Comparison of ENCODE assay signal across 18 cellular contexts in genomic region chr17:78591263-78591671, GRCh38. TPM values are rescaled to one million over a fixed set of nuclear protein-coding genes. Genes with fewer than 3 reads are reported as not detected.
"Had no signal": no experiment of that assay in that cellular context is flagged by ENCODE, and none has a peak within 500 bp of the region (broad histone marks: within the 10 kb centered on the region; RNA-seq: fewer than 3 reads in every experiment).

No MANE protein-coding gene starts in this region.

- H3K36me3 ChIP-seq: esophagus muscularis mucosa, WERI-Rb-1 had no signal

- H3K4me3 ChIP-seq: esophagus muscularis mucosa, lung had no signal

- DNase-seq: activated CD4-positive, alpha-beta T cell treated with anti-CD3 and anti-CD28 coated beads for 1 hour; activated CD8-positive, alpha-beta memory T cell treated with anti-CD3 and anti-CD28 coated beads for 24 hours; activated CD8-positive, alpha-beta memory T cell treated with anti-CD3 and anti-CD28 coated beads, Interleukin-2, amount 50 U/mL, for 48 hours; activated effector memory CD4-positive, alpha-beta T cell treated with Interleukin-2 at 50 U/mL for 16 hours; activated naive CD4-positive, alpha-beta T cell treated with anti-CD3 and anti-CD28 coated beads, Interleukin-2, amount 10 ng/mL, durations not matched to agents 7 days and 5 days; activated naive CD8-positive, alpha-beta T cell treated with anti-CD3 and anti-CD28 coated beads, Interleukin-2, amount 50 U/mL, for 24 hours; cerebellar nuclear complex; effector memory CD4-positive, alpha-beta T cell; left colon; occipital lobe; retina; stimulated activated CD4-positive, alpha-beta T cell treated with anti-CD3 and anti-CD28 coated beads, Interleukin-2, amount 100 ng/mL, for 24 hours; T-helper 17 cell; WERI-Rb-1 had no signal

- H3K9me3 ChIP-seq: esophagus muscularis mucosa had no signal

RNA-seq across cellular contexts. Expression of gene DNAH17, which starts 14.1 kb away (rescaled TPM):
- total RNA-seq: endothelial cell of umbilical vein, esophagus muscularis mucosa, left colon had no signal
- polyA plus RNA-seq: aorta, endothelial cell of umbilical vein had no signal
